23 cellular contexts compared by ENCODE assay signal in the genomic region with DNA sequence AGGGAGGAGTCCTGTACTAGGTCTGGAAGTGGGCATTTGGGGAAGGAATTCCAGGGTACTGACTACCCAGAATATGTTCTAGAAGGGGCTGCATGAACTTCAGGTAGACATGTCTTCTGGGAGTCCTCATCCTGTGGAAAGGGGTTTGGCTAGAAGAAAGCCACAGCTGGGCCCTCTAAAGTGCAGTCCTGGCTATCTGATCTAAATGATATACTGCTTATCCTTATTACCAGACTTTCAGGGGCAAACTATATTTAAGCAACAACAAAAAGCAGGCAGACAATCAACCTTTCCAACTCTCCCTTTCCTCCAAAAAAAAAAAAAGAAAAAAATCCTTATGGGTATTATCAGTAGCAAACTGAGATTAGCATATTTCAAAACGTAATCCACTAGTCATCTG. TPM values are rescaled to one million over a fixed set of nuclear protein-coding genes. Genes with fewer than 3 reads are reported as not detected.
"Had no signal": no experiment of that assay in that cellular context is flagged by ENCODE, and none has a peak within 500 bp of the region (broad histone marks: within the 10 kb centered on the region; RNA-seq: fewer than 3 reads in every experiment).

No MANE protein-coding gene starts in this region.

- ATAC-seq: PC-3 had no signal

- H3K27ac Mint-ChIP-seq: activated naive CD8-positive, alpha-beta T cell treated with anti-CD3 and anti-CD28 coated beads, Interleukin-2, amount 10 ng/mL, durations not matched to agents 7 days and 5 days; T-helper 1 cell treated with Interleukin-12 subunit alpha and Interleukin-12 subunit beta and Interleukin-4 antibody, amounts not matched to agents 30 μg/mL and 1 μg/mL, for 36 hours had no signal

- H3K27ac ChIP-seq: adrenal gland, KMS-11, SJSA1, VCaP had no signal

- H3K36me3 ChIP-seq: adrenal gland, SJSA1 had no signal

- H3K4me3 Mint-ChIP-seq: activated naive CD8-positive, alpha-beta T cell treated with anti-CD3 and anti-CD28 coated beads, Interleukin-2, amount 10 ng/mL, durations not matched to agents 7 days and 5 days; T-helper 1 cell treated with Interleukin-12 subunit alpha and Interleukin-12 subunit beta and Interleukin-4 antibody, amounts not matched to agents 30 μg/mL and 1 μg/mL, for 36 hours had no signal

- H3K27me3 Mint-ChIP-seq: activated naive CD8-positive, alpha-beta T cell treated with anti-CD3 and anti-CD28 coated beads, Interleukin-2, amount 10 ng/mL, durations not matched to agents 7 days and 5 days had no signal

- H3K9ac ChIP-seq: KMS-11 had no signal

- DNase-seq: activated CD4-positive, alpha-beta T cell treated with anti-CD3 and anti-CD28 coated beads for 4 hours; activated CD4-positive, alpha-beta T cell treated with anti-CD3 and anti-CD28 coated beads, Interleukin-2, amount 50 U/mL, for 4 hours; activated CD4-positive, CD25-positive, alpha-beta regulatory T cell; activated CD8-positive, alpha-beta memory T cell treated with anti-CD3 and anti-CD28 coated beads for 24 hours; activated naive CD4-positive, alpha-beta T cell treated with anti-CD3 and anti-CD28 coated beads, Interleukin-2, amount 50 U/mL, for 16 hours; activated naive CD8-positive, alpha-beta T cell treated with anti-CD3 and anti-CD28 coated beads, Interleukin-2, amount 10 ng/mL, durations not matched to agents 7 days and 5 days; activated T-cell treated with anti-CD3 and anti-CD28 coated beads, Interleukin-2, amount 50 U/mL, for 48 hours; adrenal gland; anterior cingulate cortex; cerebellar nuclear complex; NCI-H1105 treated with DMSO at 0.1 percent for 48 hours; NCI-H1436 treated with DMSO at 0.1 percent for 48 hours; NCI-H187 treated with DMSO at 0.1 percent for 48 hours; NCI-H2081 treated with DMSO at 0.1 percent for 48 hours; NCI-H446; NCI-H524; PC-3; SHP77 had no signal

- H3K4me3 ChIP-seq: adrenal gland, SJSA1 had no signal

- H3K9me3 ChIP-seq: adrenal gland, SJSA1 had no signal

- H3K9me3 Mint-ChIP-seq: activated naive CD8-positive, alpha-beta T cell treated with anti-CD3 and anti-CD28 coated beads, Interleukin-2, amount 10 ng/mL, durations not matched to agents 7 days and 5 days had no signal

RNA-seq across cellular contexts. Expression of gene GFI1, which starts 29.8 kb away (rescaled TPM):
- total RNA-seq: MCF 10A, SJSA1 had no signal
